12 cellular contexts compared by ENCODE assay signal in the genomic region with DNA sequence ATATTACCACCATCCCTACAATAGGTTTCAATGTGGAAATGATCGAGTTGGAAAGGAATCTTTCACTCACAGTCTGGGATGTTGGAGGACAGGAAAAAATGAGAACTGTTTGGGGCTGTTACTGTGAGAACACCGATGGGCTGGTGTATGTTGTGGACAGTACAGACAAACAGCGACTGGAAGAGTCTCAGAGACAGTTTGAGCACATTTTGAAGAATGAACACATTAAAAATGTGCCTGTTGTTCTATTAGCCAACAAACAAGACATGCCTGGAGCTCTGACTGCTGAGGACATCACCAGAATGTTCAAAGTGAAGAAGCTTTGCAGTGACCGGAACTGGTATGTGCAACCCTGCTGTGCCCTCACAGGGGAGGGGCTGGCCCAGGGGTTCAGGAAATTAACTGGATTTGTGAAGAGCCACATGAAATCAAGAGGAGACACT. TPM values are rescaled to one million over a fixed set of nuclear protein-coding genes. Genes with fewer than 3 reads are reported as not detected.
DNase-seq lines count a peak whose midpoint lies in the region; ATAC-seq and TF ChIP-seq lines count a peak whose summit lies in the region.
"Had no signal": no experiment of that assay in that cellular context is flagged by ENCODE, and none has a peak within 500 bp of the region (broad histone marks: within the 10 kb centered on the region; RNA-seq: fewer than 3 reads in every experiment).

No MANE protein-coding gene starts in this region.

- no peak for TF ChIP-seq CTCF in choroid plexus epithelial cell (conservative IDR thresholded peaks at IDR 0.05; ENCODE audit: low read depth, low read length)
- TF ChIP-seq CTCF in thyroid gland (IDR thresholded peaks at IDR 0.05): no peak

- H3K4me3 ChIP-seq in HUES6 (ENCODE audit: low read depth, low read length) (no peak overlapping the region), choroid plexus epithelial cell (ENCODE audit: low read depth, low read length) (no peak overlapping the region), mesendoderm (ENCODE audit: low read length) (no peak overlapping the region), thyroid gland (replicated peaks in 1 of 3) (no peak overlapping the region)
- H3K4me3 ChIP-seq: cardiac muscle cell, ovary had no signal

- H3K4me2 ChIP-seq in mesendoderm (ENCODE audit: low read length): no peak overlapping the region

- peak overlapping the region; percentile 2 for H3K9ac ChIP-seq in HUES6 (ENCODE audit: low read length)
- H3K9ac ChIP-seq in mesendoderm (ENCODE audit: low read length): no peak overlapping the region

- WGBS in mesendoderm (ENCODE audit: extremely low coverage, insufficient coverage, low lambda C conversion rate): no CpG with 5 or more reads among the region's 4 CpGs
- 81 to 87% methylated on average over 4 of the region's 4 CpGs for WGBS in thyroid gland, 2 donors

- peak overlapping the region; percentile 29 for H2BK5ac ChIP-seq in mesendoderm (ENCODE audit: low read length)

- no peak overlapping the region for H4K5ac ChIP-seq in mesendoderm (ENCODE audit: low read length)

- H3K79me1 ChIP-seq in mesendoderm (ENCODE audit: low read length): no peaks in the 10 kb centered on the region

- H3K18ac ChIP-seq in mesendoderm (ENCODE audit: low read length): peak overlapping the region; percentile 14

- no peak overlapping the region for H3K4ac ChIP-seq in mesendoderm (ENCODE audit: low read depth, low read length)

- intact Hi-C loops in thyroid gland (cut with DNase I): no loop called here

- H3K36me3 ChIP-seq in HUES6 (ENCODE audit: control insufficient read depth, insufficient read depth, low read length) (no peaks in the 10 kb centered on the region), mesendoderm (ENCODE audit: control insufficient read depth, insufficient read depth, low read length) (no peaks in the 10 kb centered on the region), thyroid gland (no peaks in the 10 kb centered on the region)
- H3K36me3 ChIP-seq: cardiac muscle cell, ovary had no signal

- no peak overlapping the region for H2BK15ac ChIP-seq in mesendoderm (replicated peaks; ENCODE audit: low read depth)

- H3K79me2 ChIP-seq in mesendoderm (ENCODE audit: control insufficient read depth, insufficient read depth, low read length): no peaks in the 10 kb centered on the region

- H3K23ac ChIP-seq in mesendoderm (ENCODE audit: low read length): no peak overlapping the region

- H3K27ac ChIP-seq in HUES6 (ENCODE audit: low read depth, low read length): peak overlapping the region; percentile 76
- H3K27ac ChIP-seq in mesendoderm (ENCODE audit: low read depth, low read length): peak overlapping the region; percentile 48
- H3K27ac ChIP-seq in thyroid gland: no peak overlapping the region
- H3K27ac ChIP-seq: ovary had no signal

- H3K27me3 ChIP-seq in HUES6 (ENCODE audit: control insufficient read depth, insufficient read depth, low read length) (no peaks in the 10 kb centered on the region), mesendoderm (ENCODE audit: insufficient read depth, low read length, poor library complexity) (no peaks in the 10 kb centered on the region), thyroid gland (no peaks in the 10 kb centered on the region)
- H3K27me3 ChIP-seq: cardiac muscle cell, ovary had no signal

- no peak overlapping the region for H2AK5ac ChIP-seq in mesendoderm (ENCODE audit: low read length)

- peak overlapping the region; percentile 12 for H3K56ac ChIP-seq in mesendoderm (ENCODE audit: low read length)

- no peak overlapping the region for H2BK120ac ChIP-seq in mesendoderm (ENCODE audit: low read depth, low read length)

- TF ChIP-seq POLR2A in thyroid gland (IDR thresholded peaks at IDR 0.05): no peak

- peak; percentile 40 for DNase-seq in choroid plexus epithelial cell (ENCODE audit: low read depth)
- DNase-seq in mesendoderm: peak; percentile 85
- DNase-seq in thyroid gland: peak; percentile 12 to 21
- DNase-seq in RPMI8226: no peak
- no peak for DNase-seq in hepatic stellate cell (ENCODE audit: low spot score)
- DNase-seq: activated CD4-positive, alpha-beta T cell treated with anti-CD3 and anti-CD28 coated beads for 48 hours; MV-4-11; ovary had no signal

- H3K9me3 ChIP-seq in HUES6 (ENCODE audit: control insufficient read depth, insufficient read depth, low read depth, low read length): no peaks in the 10 kb centered on the region
- H3K9me3 ChIP-seq in thyroid gland: no peaks in the 10 kb centered on the region
- H3K9me3 ChIP-seq: ovary had no signal

- ATAC-seq in HG02763 (IDR thresholded peaks at IDR 0.05; ENCODE audit: unreplicated experiment) (no peak), HG03378 (IDR thresholded peaks at IDR 0.05; ENCODE audit: unreplicated experiment) (no peak)

- peak overlapping the region; percentile 56 for H4K8ac ChIP-seq in mesendoderm (ENCODE audit: low read depth, low read length)

- peaks cover 23% of the 10 kb centered on the region; the same call in 1 of the 2 replicates for H3K4me1 ChIP-seq in HUES6 (ENCODE audit: control insufficient read depth, insufficient read depth, low read length)
- peaks cover 10% of the 10 kb centered on the region for H3K4me1 ChIP-seq in mesendoderm (ENCODE audit: control insufficient read depth, low read depth, low read length)
- H3K4me1 ChIP-seq in thyroid gland: peaks cover 0 to 15% of the 10 kb centered on the region in 2 donors

RNA-seq across cellular contexts. Expression of a gene that starts 0.5 kb away (rescaled TPM):
- 0.15 TPM for polyA plus RNA-seq in mesendoderm (2013, experiment 1 of 2)
- polyA plus RNA-seq in mesendoderm (2013, experiment 2 of 2): 0.14 TPM
- not detected for total RNA-seq in thyroid gland
- total RNA-seq: cardiac muscle cell, ovary had no signal
- polyA plus RNA-seq: cardiac muscle cell, ovary had no signal

Comparison
In these comparisons a context has a peak if more than half of its experiments do, and no peak if none do; other contexts are left out.
1. H3K27ac ChIP-seq: peak in HUES6 (single experiment) and mesendoderm (single experiment); none in thyroid gland (0 of 3).
2. DNase-seq: peak in choroid plexus epithelial cell (single experiment), mesendoderm (single experiment) and thyroid gland (2 of 2); none in RPMI8226 (single experiment) and hepatic stellate cell (single experiment).